In the genomic region with DNA sequence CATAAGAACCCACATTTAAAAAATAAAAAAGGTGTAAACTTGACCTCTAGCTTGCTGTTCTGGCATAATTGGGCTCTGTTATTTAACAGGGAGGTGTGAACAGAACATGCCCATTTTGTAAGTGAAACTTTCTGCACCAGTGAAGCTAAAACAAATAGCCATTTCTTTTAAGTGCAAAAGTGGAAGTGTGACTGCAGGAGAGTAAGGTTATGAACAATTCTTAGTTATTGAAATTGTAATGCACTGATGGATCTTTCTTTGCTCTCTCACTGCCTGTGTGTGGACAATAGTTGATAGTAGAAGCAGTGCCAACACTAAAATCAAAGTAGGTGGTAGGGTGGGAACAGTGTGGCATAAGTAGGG, we compare ENCODE assay signal across 11 cellular contexts. TPM values are rescaled to one million over a fixed set of nuclear protein-coding genes. Genes with fewer than 3 reads are reported as not detected.
A peak's percentile ranks its signal among the peaks of the same experiment; 100 is the strongest.
DNase-seq lines count a peak whose midpoint lies in the region; ATAC-seq, FAIRE-seq and TF ChIP-seq lines count a peak whose summit lies in the region.
"Had no signal": no experiment of that assay in that cellular context is flagged by ENCODE, and none has a peak within 500 bp of the region (broad histone marks: within the 10 kb centered on the region; RNA-seq: fewer than 3 reads in every experiment).

No MANE protein-coding gene starts in this region.

- H3K4me1 Mint-ChIP-seq in activated naive CD4-positive, alpha-beta T cell treated with anti-CD3 and anti-CD28 coated beads, Interleukin-2, amount 10 ng/mL, durations not matched to agents 7 days and 5 days = peaks cover 62% of the 10 kb centered on the region
- peaks cover 31 to 45% of the 10 kb centered on the region in 2 donors for H3K4me1 Mint-ChIP-seq in stimulated activated naive B cell treated with anti-CD40 and anti-IgM and Interleukin-4, amounts not matched to agents 10 μg/mL and 1 μg/mL and 100 μg/mL, for 72 hours

- H3K9me3 ChIP-seq in HepG2 (ENCODE audit: low read length) = no peaks in the 10 kb centered on the region
- H3K9me3 ChIP-seq: neutrophil, Peyer's patch had no signal

- POLR2A ChIA-PET in HepG2 (lab: Yijun Ruan, JAX) = no interaction called here

- H3K9ac ChIP-seq in HepG2 (ENCODE audit: insufficient read depth, low read depth, low read length) = no peak overlapping the region

- CTCF ChIA-PET in activated naive CD4-positive, alpha-beta T cell treated with anti-CD3 and anti-CD28 coated beads, Interleukin-2, amount 10 ng/mL, durations not matched to agents 7 days and 5 days (lab: Charles Lee) = interaction anchor here (0.8 kb wide), 1 partner anchor 455 kb away, joined by 3 read pairs; no protein-coding TSS in a partner anchor
- CTCF ChIA-PET in HepG2 (lab: Yijun Ruan, JAX; ENCODE audit: low intra/inter-chr PET ratio, low total read pairs) = no interaction called here

- intact Hi-C loops in HepG2 (cut with micrococcal nuclease; ENCODE audit: unreplicated experiment) = no loop called here

- no peaks in the 10 kb centered on the region for H4K20me1 ChIP-seq in HepG2 (ENCODE audit: insufficient read depth, low read length)

- no peak overlapping the region for H3K4me3 ChIP-seq in HepG2 (replicated peaks in 1 of 3; ENCODE audit: insufficient read depth in 1 of 3, low read depth in 2 of 3, low read length in 3 of 3)
- H3K4me3 ChIP-seq: Peyer's patch had no signal

- H3K36me3 ChIP-seq in HepG2 (replicated peaks in 1 of 2; ENCODE audit: control insufficient read depth in 1 of 2, insufficient read depth in 2 of 2, low read length in 2 of 2) = no peaks in the 10 kb centered on the region
- H3K36me3 ChIP-seq: neutrophil, Peyer's patch had no signal

- in situ Hi-C loops in HepG2 (cut with HindIII; ENCODE audit: extremely low pct_ligation_motif_present, low pct_unique_long_range_greater_than_20kb) = no loop called here

- TF ChIP-seq CTCF in HepG2 (CRISPR knock-in tag; IDR thresholded peaks at IDR 0.05) = no peak

- BruUV-seq in HepG2 (replicated peaks; lab: Mats Ljungman, UMichigan) = no TSS peak

- H3K79me2 ChIP-seq in HepG2 (ENCODE audit: insufficient read depth, low read length) = no peaks in the 10 kb centered on the region

- no peak overlapping the region for H2AFZ ChIP-seq in HepG2 (ENCODE audit: low read length)

- no peak for TF ChIP-seq POLR2A in HepG2 (IDR thresholded peaks at IDR 0.05; ENCODE audit: insufficient read depth in 1 of 2, low read depth in 2 of 2, low read length in 2 of 2)

- no peaks in the 10 kb centered on the region for H3K27me3 ChIP-seq in HepG2 (ENCODE audit: control insufficient read depth in 1 of 2, insufficient read depth in 2 of 2, low read length in 2 of 2)
- H3K27me3 ChIP-seq: neutrophil, Peyer's patch had no signal

- H3K36me3 Mint-ChIP-seq in activated naive CD4-positive, alpha-beta T cell treated with anti-CD3 and anti-CD28 coated beads, Interleukin-2, amount 10 ng/mL, durations not matched to agents 7 days and 5 days = peaks cover 76% of the 10 kb centered on the region
- peaks cover 40 to 55% of the 10 kb centered on the region in 2 donors for H3K36me3 Mint-ChIP-seq in stimulated activated naive B cell treated with anti-CD40 and anti-IgM and Interleukin-4, amounts not matched to agents 10 μg/mL and 1 μg/mL and 100 μg/mL, for 72 hours

- no peak for TF ChIP-seq EP300 in HepG2 (IDR thresholded peaks at IDR 0.05; ENCODE audit: low read depth in 2 of 2, low read length in 2 of 2)
- TF ChIP-seq EP300 in HepG2 (CRISPR knock-in tag; IDR thresholded peaks at IDR 0.05; ENCODE audit: borderline replicate concordance) = no peak

- H3K4me1 ChIP-seq in HepG2 (ENCODE audit: insufficient read depth, low read length) = no peaks in the 10 kb centered on the region
- H3K4me1 ChIP-seq: Peyer's patch had no signal

- peak overlapping the region; percentile 52 for H3K27ac Mint-ChIP-seq in activated naive CD4-positive, alpha-beta T cell treated with anti-CD3 and anti-CD28 coated beads, Interleukin-2, amount 10 ng/mL, durations not matched to agents 7 days and 5 days
- H3K27ac Mint-ChIP-seq in stimulated activated naive B cell treated with anti-CD40 and anti-IgM and Interleukin-4, amounts not matched to agents 10 μg/mL and 1 μg/mL and 100 μg/mL, for 72 hours = peak overlapping the region; percentile 57

- no peak overlapping the region for H3K4me3 Mint-ChIP-seq in activated naive CD4-positive, alpha-beta T cell treated with anti-CD3 and anti-CD28 coated beads, Interleukin-2, amount 10 ng/mL, durations not matched to agents 7 days and 5 days
- peak overlapping the region; percentile 50 to 59 for H3K4me3 Mint-ChIP-seq in stimulated activated naive B cell treated with anti-CD40 and anti-IgM and Interleukin-4, amounts not matched to agents 10 μg/mL and 1 μg/mL and 100 μg/mL, for 72 hours

- H3K4me2 ChIP-seq in HepG2 (ENCODE audit: low read depth, low read length) = no peak overlapping the region

- no peak for FAIRE-seq in HepG2 (lab: Jason Lieb, UNC)
- FAIRE-seq: colon had no signal

- TF ChIP-seq RAD21 in HepG2 (CRISPR knock-in tag; IDR thresholded peaks at IDR 0.05) = no peak

- no peak for DNase-seq in activated naive CD4-positive, alpha-beta T cell treated with anti-CD3 and anti-CD28 coated beads, Interleukin-2, amount 10 ng/mL, durations not matched to agents 7 days and 5 days
- DNase-seq in activated naive CD4-positive, alpha-beta T cell treated with Interleukin-2 at 50 U/mL for 16 hours = no peak
- DNase-seq in stimulated activated naive B cell treated with anti-CD40 and anti-IgM and Interleukin-4, amounts not matched to agents 10 μg/mL and 1 μg/mL and 100 μg/mL, for 72 hours = no peak
- DNase-seq in RKO (ENCODE audit: low spot score) (no peak), HepG2 (ENCODE audit: low spot score) (no peak), KG1 (lab: John Stamatoyannopoulos, UW) (no peak)
- DNase-seq: Peyer's patch had no signal

- no peak overlapping the region for H3K27ac ChIP-seq in HepG2 (ENCODE audit: extremely low read length, insufficient read depth, low read length)
- H3K27ac ChIP-seq: neutrophil had no signal

- H3K27me3 Mint-ChIP-seq in activated naive CD4-positive, alpha-beta T cell treated with anti-CD3 and anti-CD28 coated beads, Interleukin-2, amount 10 ng/mL, durations not matched to agents 7 days and 5 days = no peaks in the 10 kb centered on the region
- no peaks in the 10 kb centered on the region for H3K27me3 Mint-ChIP-seq in stimulated activated naive B cell treated with anti-CD40 and anti-IgM and Interleukin-4, amounts not matched to agents 10 μg/mL and 1 μg/mL and 100 μg/mL, for 72 hours

- no peaks in the 10 kb centered on the region for H3K9me3 Mint-ChIP-seq in activated naive CD4-positive, alpha-beta T cell treated with anti-CD3 and anti-CD28 coated beads, Interleukin-2, amount 10 ng/mL, durations not matched to agents 7 days and 5 days
- H3K9me3 Mint-ChIP-seq in stimulated activated naive B cell treated with anti-CD40 and anti-IgM and Interleukin-4, amounts not matched to agents 10 μg/mL and 1 μg/mL and 100 μg/mL, for 72 hours = peaks cover 0 to 3% of the 10 kb centered on the region in 2 donors

- ATAC-seq in HG02588 (IDR thresholded peaks at IDR 0.05; ENCODE audit: unreplicated experiment) (peak; percentile 89), HG03469 (IDR thresholded peaks at IDR 0.05; ENCODE audit: unreplicated experiment) (peak; percentile 84), HepG2 (no peak)
- ATAC-seq in stimulated activated naive B cell treated with anti-CD40 and anti-IgM and Interleukin-4, amounts not matched to agents 10 μg/mL and 1 μg/mL and 100 μg/mL, for 72 hours (replicated peaks) = peak; percentile 89 to 90

TF ChIP-seq in HepG2, 621 proteins besides CTCF, POLR2A, EP300 and RAD21 (continues in another document):
- TF ChIP-seq, protein P1, sequence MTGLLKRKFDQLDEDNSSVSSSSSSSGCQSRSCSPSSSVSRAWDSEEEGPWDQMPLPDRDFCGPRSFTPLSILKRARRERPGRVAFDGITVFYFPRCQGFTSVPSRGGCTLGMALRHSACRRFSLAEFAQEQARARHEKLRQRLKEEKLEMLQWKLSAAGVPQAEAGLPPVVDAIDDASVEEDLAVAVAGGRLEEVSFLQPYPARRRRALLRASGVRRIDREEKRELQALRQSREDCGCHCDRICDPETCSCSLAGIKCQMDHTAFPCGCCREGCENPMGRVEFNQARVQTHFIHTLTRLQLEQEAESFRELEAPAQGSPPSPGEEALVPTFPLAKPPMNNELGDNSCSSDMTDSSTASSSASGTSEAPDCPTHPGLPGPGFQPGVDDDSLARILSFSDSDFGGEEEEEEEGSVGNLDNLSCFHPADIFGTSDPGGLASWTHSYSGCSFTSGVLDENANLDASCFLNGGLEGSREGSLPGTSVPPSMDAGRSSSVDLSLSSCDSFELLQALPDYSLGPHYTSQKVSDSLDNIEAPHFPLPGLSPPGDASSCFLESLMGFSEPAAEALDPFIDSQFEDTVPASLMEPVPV (CRISPR knock-in tag; IDR thresholded peaks at IDR 0.05) = no peak

RNA-seq across cellular contexts. Expression of a gene that starts 12.6 kb away (rescaled TPM):
- not detected in 2 replicates for total RNA-seq in HepG2 (2016; rRNA removed; fragmentation: Illumina TruSeq; extraction: Trizol)
- total RNA-seq in HepG2 (2016; cell fraction: cytosol; rRNA removed; fragmentation: Illumina TruSeq; extraction: Trizol; ENCODE audit: low read depth) = not detected in 2 replicates
- not detected in 2 replicates for total RNA-seq in HepG2 (2016; cell fraction: insoluble cytoplasmic fraction; rRNA removed; fragmentation: Illumina TruSeq; extraction: Trizol)
- total RNA-seq in HepG2 (2016; cell fraction: membrane; rRNA removed; fragmentation: Illumina TruSeq; extraction: Trizol) = not detected in 2 replicates
- not detected in 2 replicates for total RNA-seq in HepG2 (2016; cell fraction: nucleus; rRNA removed; fragmentation: Illumina TruSeq; extraction: Trizol)
- polyA plus RNA-seq in HepG2 (2011; rRNA removed) = not detected in 2 replicates
- polyA plus RNA-seq in HepG2 (2011; cell fraction: cytosol; rRNA removed) = not detected in 2 replicates
- polyA plus RNA-seq in HepG2 (2011; cell fraction: nucleus; rRNA removed) = not detected in 2 replicates
- polyA plus RNA-seq in HepG2 (2012) = not detected in 2 replicates
- polyA plus RNA-seq in HepG2 (2016; cell fraction: cytosol; fragmentation: Illumina TruSeq; extraction: Trizol; ENCODE audit: low read depth) = not detected in 2 replicates
- not detected in 2 replicates for polyA plus RNA-seq in HepG2 (2016; cell fraction: insoluble cytoplasmic fraction; fragmentation: Illumina TruSeq; extraction: Trizol; ENCODE audit: low read depth)
- not detected in 2 replicates for polyA plus RNA-seq in HepG2 (2016; cell fraction: membrane; fragmentation: Illumina TruSeq; extraction: Trizol; ENCODE audit: low read depth)
- not detected in 2 replicates for polyA plus RNA-seq in HepG2 (2016; cell fraction: nucleus; fragmentation: Illumina TruSeq; extraction: Trizol; ENCODE audit: insufficient read depth, low read depth)
- 0.49 TPM in 1 of 2 replicates, not detected in the other for polyA minus RNA-seq in HepG2 (2011; rRNA and poly(A)+ RNA removed; ENCODE audit: low replicate concordance)
- polyA minus RNA-seq in HepG2 (2011; cell fraction: cytosol; rRNA and poly(A)+ RNA removed) = not detected in 2 replicates
- polyA minus RNA-seq in HepG2 (2011; cell fraction: nucleus; rRNA and poly(A)+ RNA removed) = not detected in 2 replicates
